Comparison of ENCODE assay signal across 8 cellular contexts in the genomic region with DNA sequence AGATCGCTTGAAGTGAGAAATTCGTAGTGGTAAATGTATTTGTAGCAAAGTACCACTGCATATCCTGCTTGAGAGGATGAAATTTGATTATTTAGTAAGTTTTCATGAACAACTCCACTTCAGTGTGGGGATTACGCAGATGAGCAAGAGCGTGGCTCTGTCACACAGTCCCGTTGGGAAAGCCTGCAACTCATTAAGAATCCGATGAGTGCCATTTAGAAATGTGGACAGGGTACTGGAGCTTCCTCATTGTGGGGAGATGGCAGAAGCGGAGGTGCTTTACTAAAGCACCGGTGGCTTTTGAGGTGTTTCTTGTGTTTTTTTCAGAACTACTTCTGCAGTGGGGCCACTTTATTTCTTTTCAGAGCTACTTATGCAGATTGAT. TPM values are rescaled to one million over a fixed set of nuclear protein-coding genes. Genes with fewer than 3 reads are reported as not detected.
DNase-seq lines count a peak whose midpoint lies in the region; ATAC-seq and TF ChIP-seq lines count a peak whose summit lies in the region.

No MANE protein-coding gene starts in this region.

- peaks cover 5% of the 10 kb centered on the region for H3K4me1 ChIP-seq in rectal smooth muscle tissue (ENCODE audit: control insufficient read depth, insufficient read depth, low read length)

- POLR2A ChIA-PET in CD4-positive, alpha-beta T cell (lab: Charles Lee) = no interaction called here

- H3K36me3 Mint-ChIP-seq in CD4-positive, alpha-beta T cell (ENCODE audit: low read depth) = no peaks in the 10 kb centered on the region

- intact Hi-C loops in CD4-positive, alpha-beta T cell (cut with DNase I, micrococcal nuclease) = loop anchor here in 1 of 2 experiments (5.0 kb wide), 1 partner anchor 52 kb away; no protein-coding TSS in a partner anchor

- no peak overlapping the region for H3K27ac ChIP-seq in CD4-positive, alpha-beta T cell (ENCODE audit: low read depth, low read length)
- no peak overlapping the region for H3K27ac ChIP-seq in rectal smooth muscle tissue (ENCODE audit: low read depth, low read length)

- CTCF ChIA-PET in CD4-positive, alpha-beta T cell (lab: Charles Lee) = interaction anchor here (1.5 kb wide), 1 partner anchor 20 kb away, joined by 3 read pairs; no protein-coding TSS in a partner anchor

- H3K27me3 Mint-ChIP-seq in CD4-positive, alpha-beta T cell = peaks cover 43% of the 10 kb centered on the region

- no peaks in the 10 kb centered on the region for H3K9me3 Mint-ChIP-seq in CD4-positive, alpha-beta T cell

- H3K4me3 ChIP-seq in choroid plexus epithelial cell (ENCODE audit: low read depth, low read length) (peak overlapping the region; percentile 86), rectal smooth muscle tissue (ENCODE audit: low read length) (peak overlapping the region; percentile 83)

- in situ Hi-C loops in KBM-7 (cut with MboI; ENCODE audit: low pct_unique_long_range_greater_than_20kb, low sequenced_read_pairs) = loop anchor here (25.0 kb wide), 1 partner anchor 113 kb away; no protein-coding TSS in a partner anchor

- no peak for DNase-seq in CD4-positive, alpha-beta T cell
- DNase-seq in choroid plexus epithelial cell (ENCODE audit: low read depth) = no peak
- DNase-seq in KBM-7 = no peak
- no peak for DNase-seq in activated gamma-delta T cell (lab: John Stamatoyannopoulos, UW)

- ATAC-seq in CD4-positive, alpha-beta T cell (ENCODE audit: poor library complexity) = no peak
- peak; percentile 17 for ATAC-seq in GM19467 (IDR thresholded peaks at IDR 0.05; ENCODE audit: unreplicated experiment)
- peak; percentile 6 for ATAC-seq in HG03558 (IDR thresholded peaks at IDR 0.05; ENCODE audit: extremely low read depth, unreplicated experiment)
- ATAC-seq in HG02973 (IDR thresholded peaks at IDR 0.05; ENCODE audit: unreplicated experiment) = no peak

- no peaks in the 10 kb centered on the region for H3K9me3 ChIP-seq in CD4-positive, alpha-beta T cell (ENCODE audit: control insufficient read depth, low read length)

- no peak overlapping the region for H3K27ac Mint-ChIP-seq in CD4-positive, alpha-beta T cell

- H3K36me3 ChIP-seq in rectal smooth muscle tissue (ENCODE audit: control insufficient read depth, insufficient read depth, low read length) = no peaks in the 10 kb centered on the region

- TF ChIP-seq CTCF in CD4-positive, alpha-beta T cell (IDR thresholded peaks at IDR 0.05) = no peak
- no peak for TF ChIP-seq CTCF in choroid plexus epithelial cell (conservative IDR thresholded peaks at IDR 0.05; ENCODE audit: low read depth, low read length)

- peaks cover 3% of the 10 kb centered on the region for H3K27me3 ChIP-seq in CD4-positive, alpha-beta T cell (ENCODE audit: control insufficient read depth, insufficient read depth, low read length)
- H3K27me3 ChIP-seq in rectal smooth muscle tissue (ENCODE audit: control insufficient read depth, insufficient read depth, low read length) = no peaks in the 10 kb centered on the region

- H3K9ac ChIP-seq in rectal smooth muscle tissue (ENCODE audit: low read length) = no peak overlapping the region

- peaks cover 51% of the 10 kb centered on the region for H3K4me1 Mint-ChIP-seq in CD4-positive, alpha-beta T cell (ENCODE audit: low read depth)

- peak overlapping the region; percentile 88 for H3K4me3 Mint-ChIP-seq in CD4-positive, alpha-beta T cell

RNA-seq across cellular contexts. Expression of a gene that starts 1.4 kb away (rescaled TPM):
- 1 to 10 TPM; 6.3 to 8.0 TPM for total RNA-seq in CD4-positive, alpha-beta T cell

Comparison
In these comparisons a context has a peak if more than half of its experiments do, and no peak if none do; other contexts are left out.
1. ATAC-seq: peak in GM19467 (single experiment) and HG03558 (single experiment); none in CD4-positive, alpha-beta T cell (single experiment) and HG02973 (single experiment).